ENCODE assay signal across 16 cellular contexts in the genomic region with DNA sequence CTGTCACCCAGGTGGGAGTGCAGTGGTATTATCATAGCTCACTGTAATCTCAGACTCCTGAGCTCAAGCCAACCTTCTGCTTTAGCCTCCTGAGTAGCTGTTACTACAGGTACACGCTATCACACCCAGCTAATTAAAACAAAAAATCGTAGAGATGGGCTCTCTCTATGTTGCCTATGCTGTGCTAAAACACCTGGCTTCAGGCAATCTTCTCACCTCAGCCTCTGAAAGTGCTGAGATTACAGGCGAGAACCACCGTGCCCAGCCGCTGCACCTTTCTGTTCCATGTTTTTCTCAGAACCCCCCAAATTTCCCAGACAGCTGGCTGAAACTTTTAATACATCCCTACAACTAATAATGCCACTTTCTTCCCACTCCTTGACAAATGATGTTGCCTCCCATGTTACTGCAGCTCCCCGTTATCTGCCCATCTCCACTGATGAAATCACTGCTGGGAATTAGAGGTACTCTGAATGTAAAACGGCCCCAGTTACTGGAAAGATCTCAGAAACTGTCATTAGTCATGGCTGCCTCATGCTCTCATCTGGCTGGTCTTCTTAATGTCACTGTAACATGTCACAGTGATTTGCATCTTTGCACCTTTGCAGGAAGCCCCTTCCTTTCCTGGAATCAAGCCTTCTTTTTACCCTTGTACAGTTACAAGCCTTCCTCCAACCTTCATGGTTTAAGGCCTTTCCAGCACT.
A peak's percentile ranks its signal among the peaks of the same experiment; 100 is the strongest.
DNase-seq lines count a peak whose midpoint lies in the region; ATAC-seq and TF ChIP-seq lines count a peak whose summit lies in the region.
"Had no signal": no experiment of that assay in that cellular context is flagged by ENCODE, and none has a peak within 500 bp of the region (broad histone marks: within the 10 kb centered on the region; RNA-seq: fewer than 3 reads in every experiment).

No MANE protein-coding gene starts in this region.

- POLR2A ChIA-PET in CD4-positive, alpha-beta T cell (lab: Charles Lee) = no interaction called here

- intact Hi-C loops in CD4-positive, alpha-beta T cell (cut with DNase I, micrococcal nuclease) = no loop called here

- no peak overlapping the region for H3K27ac ChIP-seq in CD4-positive, alpha-beta T cell (ENCODE audit: low read depth, low read length)
- H3K27ac ChIP-seq: 22Rv1, KMS-11 had no signal

- DNase-seq in T-helper 2 cell treated with Interferon-gamma antibody and Interleukin-4, amounts not matched to agents 5 μg/mL and 100 μg/mL, for 36 hours (ENCODE audit: low spot score) = peak; percentile 40
- DNase-seq in T-helper 2 cell (no peak), glomerular visceral epithelial cell (ENCODE audit: extremely low spot score) (no peak)
- no peak for DNase-seq in activated naive CD4-positive, alpha-beta T cell treated with anti-CD3 and anti-CD28 coated beads, Interleukin-2, amount 50 U/mL, for 72 hours (ENCODE audit: low spot score in 2 of 2)
- no peak for DNase-seq in activated naive CD4-positive, alpha-beta T cell (lab: John Stamatoyannopoulos, UW)
- DNase-seq in activated naive CD8-positive, alpha-beta T cell treated with anti-CD3 and anti-CD28 coated beads, Interleukin-2, amount 50 U/mL, for 24 hours = no peak
- no peak for DNase-seq in stimulated activated naive CD8-positive, alpha-beta T cell treated with anti-CD3 and anti-CD28 coated beads, Interleukin-15, amount 100 ng/mL, for 72 hours
- no peak for DNase-seq in CD4-positive, alpha-beta T cell
- DNase-seq: DMS79 treated with DMSO at 0.1 percent for 48 hours, NCI-H1092, NCI-H146, NCI-H2081, NCI-H748 treated with DMSO at 0.1 percent for 48 hours had no signal

- peaks cover 3% of the 10 kb centered on the region for H3K9me3 ChIP-seq in CD4-positive, alpha-beta T cell (ENCODE audit: control insufficient read depth, low read length)
- H3K9me3 ChIP-seq: HAP-1 had no signal

- H3K9me3 Mint-ChIP-seq in T-helper 2 cell treated with Interferon-gamma antibody and Interleukin-4, amounts not matched to agents 5 μg/mL and 100 μg/mL, for 36 hours = no peaks in the 10 kb centered on the region
- peaks cover 3 to 17% of the 10 kb centered on the region in 2 donors for H3K9me3 Mint-ChIP-seq in activated naive CD4-positive, alpha-beta T cell treated with anti-CD3 and anti-CD28 coated beads, Interleukin-2, amount 50 U/mL, for 72 hours
- H3K9me3 Mint-ChIP-seq in activated naive CD8-positive, alpha-beta T cell treated with anti-CD3 and anti-CD28 coated beads, Interleukin-2, amount 50 U/mL, for 24 hours = peaks cover 15% of the 10 kb centered on the region
- H3K9me3 Mint-ChIP-seq in stimulated activated naive CD8-positive, alpha-beta T cell treated with anti-CD3 and anti-CD28 coated beads, Interleukin-15, amount 100 ng/mL, for 72 hours = peaks cover 7 to 27% of the 10 kb centered on the region in 2 donors
- peaks cover 12% of the 10 kb centered on the region for H3K9me3 Mint-ChIP-seq in CD4-positive, alpha-beta T cell

- H3K27me3 Mint-ChIP-seq in T-helper 2 cell treated with Interferon-gamma antibody and Interleukin-4, amounts not matched to agents 5 μg/mL and 100 μg/mL, for 36 hours (ENCODE audit: low read depth) = no peaks in the 10 kb centered on the region
- no peaks in the 10 kb centered on the region for H3K27me3 Mint-ChIP-seq in activated naive CD8-positive, alpha-beta T cell treated with anti-CD3 and anti-CD28 coated beads, Interleukin-2, amount 50 U/mL, for 24 hours
- no peaks in the 10 kb centered on the region for H3K27me3 Mint-ChIP-seq in stimulated activated naive CD8-positive, alpha-beta T cell treated with anti-CD3 and anti-CD28 coated beads, Interleukin-15, amount 100 ng/mL, for 72 hours
- H3K27me3 Mint-ChIP-seq in CD4-positive, alpha-beta T cell = no peaks in the 10 kb centered on the region

- ATAC-seq in activated naive CD4-positive, alpha-beta T cell treated with anti-CD3 and anti-CD28 coated beads, Interleukin-2, amount 50 U/mL, for 72 hours = peak; percentile 71 to 80
- ATAC-seq in activated naive CD8-positive, alpha-beta T cell treated with anti-CD3 and anti-CD28 coated beads, Interleukin-2, amount 50 U/mL, for 24 hours = peak; percentile 72
- peak; percentile 75 for ATAC-seq in stimulated activated naive CD8-positive, alpha-beta T cell treated with anti-CD3 and anti-CD28 coated beads, Interleukin-15, amount 100 ng/mL, for 72 hours
- ATAC-seq in CD4-positive, alpha-beta T cell (ENCODE audit: poor library complexity) = no peak

- TF ChIP-seq CTCF in CD4-positive, alpha-beta T cell (IDR thresholded peaks at IDR 0.05) = no peak

- H3K27me3 ChIP-seq in CD4-positive, alpha-beta T cell (ENCODE audit: control insufficient read depth, insufficient read depth, low read length) = no peaks in the 10 kb centered on the region

- peaks cover 19% of the 10 kb centered on the region for H3K4me1 Mint-ChIP-seq in T-helper 2 cell treated with Interferon-gamma antibody and Interleukin-4, amounts not matched to agents 5 μg/mL and 100 μg/mL, for 36 hours (ENCODE audit: low read depth)
- H3K4me1 Mint-ChIP-seq in activated naive CD8-positive, alpha-beta T cell treated with anti-CD3 and anti-CD28 coated beads, Interleukin-2, amount 50 U/mL, for 24 hours = peaks cover 14% of the 10 kb centered on the region
- peaks cover 17% of the 10 kb centered on the region for H3K4me1 Mint-ChIP-seq in stimulated activated naive CD8-positive, alpha-beta T cell treated with anti-CD3 and anti-CD28 coated beads, Interleukin-15, amount 100 ng/mL, for 72 hours
- no peaks in the 10 kb centered on the region for H3K4me1 Mint-ChIP-seq in CD4-positive, alpha-beta T cell (ENCODE audit: low read depth)

- no peaks in the 10 kb centered on the region for H3K36me3 Mint-ChIP-seq in T-helper 2 cell treated with Interferon-gamma antibody and Interleukin-4, amounts not matched to agents 5 μg/mL and 100 μg/mL, for 36 hours (ENCODE audit: low read depth)
- H3K36me3 Mint-ChIP-seq in activated naive CD4-positive, alpha-beta T cell treated with anti-CD3 and anti-CD28 coated beads, Interleukin-2, amount 50 U/mL, for 72 hours = peaks cover 0 to 11% of the 10 kb centered on the region in 2 donors
- H3K36me3 Mint-ChIP-seq in activated naive CD8-positive, alpha-beta T cell treated with anti-CD3 and anti-CD28 coated beads, Interleukin-2, amount 50 U/mL, for 24 hours (ENCODE audit: low read depth) = no peaks in the 10 kb centered on the region
- peaks cover 14% of the 10 kb centered on the region for H3K36me3 Mint-ChIP-seq in CD4-positive, alpha-beta T cell (ENCODE audit: low read depth)

- CTCF ChIA-PET in CD4-positive, alpha-beta T cell (lab: Charles Lee) = no interaction called here

- peak overlapping the region; percentile 32 for H3K27ac Mint-ChIP-seq in T-helper 2 cell treated with Interferon-gamma antibody and Interleukin-4, amounts not matched to agents 5 μg/mL and 100 μg/mL, for 36 hours
- H3K27ac Mint-ChIP-seq in activated naive CD4-positive, alpha-beta T cell treated with anti-CD3 and anti-CD28 coated beads, Interleukin-2, amount 50 U/mL, for 72 hours = peak overlapping the region; percentile 5 to 72
- peak overlapping the region; percentile 15 for H3K27ac Mint-ChIP-seq in activated naive CD8-positive, alpha-beta T cell treated with anti-CD3 and anti-CD28 coated beads, Interleukin-2, amount 50 U/mL, for 24 hours
- H3K27ac Mint-ChIP-seq in stimulated activated naive CD8-positive, alpha-beta T cell treated with anti-CD3 and anti-CD28 coated beads, Interleukin-15, amount 100 ng/mL, for 72 hours = peak overlapping the region; percentile 35 to 55
- H3K27ac Mint-ChIP-seq in CD4-positive, alpha-beta T cell = no peak overlapping the region

- peak overlapping the region; percentile 11 for H3K4me3 Mint-ChIP-seq in T-helper 2 cell treated with Interferon-gamma antibody and Interleukin-4, amounts not matched to agents 5 μg/mL and 100 μg/mL, for 36 hours
- H3K4me3 Mint-ChIP-seq in activated naive CD8-positive, alpha-beta T cell treated with anti-CD3 and anti-CD28 coated beads, Interleukin-2, amount 50 U/mL, for 24 hours = no peak overlapping the region
- peak overlapping the region in 1 of 2 donors; percentile 2 for H3K4me3 Mint-ChIP-seq in stimulated activated naive CD8-positive, alpha-beta T cell treated with anti-CD3 and anti-CD28 coated beads, Interleukin-15, amount 100 ng/mL, for 72 hours
- no peak overlapping the region for H3K4me3 Mint-ChIP-seq in CD4-positive, alpha-beta T cell
